In genomic region chr3:192812736-192813383, GRCh38 we compare ENCODE assay signal across 8 cellular contexts.
DNase-seq lines count a peak whose midpoint lies in the region; ATAC-seq, FAIRE-seq and TF ChIP-seq lines count a peak whose summit lies in the region.

No MANE protein-coding gene starts in this region.

- no peak for FAIRE-seq in GM12892 (lab: Jason Lieb, UNC)

- H3K27me3 ChIP-seq in PC-9 (ENCODE audit: insufficient read depth, low read depth) (no peaks in the 10 kb centered on the region), trophoblast cell (ENCODE audit: insufficient read depth, low read length) (no peaks in the 10 kb centered on the region)

- peaks cover 18% of the 10 kb centered on the region for H3K4me1 Mint-ChIP-seq in activated T-cell treated with anti-CD3 and anti-CD28 coated beads, Interleukin-2, amount 50 U/mL, for 72 hours (ENCODE audit: low read depth)

- peak; percentile 74 for TF ChIP-seq RAD21 in Ishikawa (IDR thresholded peaks at IDR 0.05; ENCODE audit: low read depth)

- H2BK5ac ChIP-seq in trophoblast cell (ENCODE audit: low read depth, low read length, poor library complexity): no peak overlapping the region

- no peak overlapping the region for H3K23ac ChIP-seq in trophoblast cell (ENCODE audit: low read length)

- H3K36me3 ChIP-seq in PC-9 (ENCODE audit: low read depth) (no peaks in the 10 kb centered on the region), trophoblast cell (ENCODE audit: control insufficient read depth in 1 of 2, insufficient read depth in 2 of 2, low read length in 2 of 2) (no peaks in the 10 kb centered on the region)

- no peak overlapping the region for H3K4me3 ChIP-seq in PC-9
- H3K4me3 ChIP-seq in fibroblast of mammary gland (ENCODE audit: control insufficient read depth, low read depth, low read length): no peak overlapping the region
- no peak overlapping the region for H3K4me3 ChIP-seq in trophoblast cell (ENCODE audit: low read depth, low read length)

- no peak overlapping the region for H4K91ac ChIP-seq in trophoblast cell (ENCODE audit: low read depth, low read length)

- no peak overlapping the region for H2BK12ac ChIP-seq in trophoblast cell (ENCODE audit: low read length)

- H3K4me2 ChIP-seq in PC-9: no peak overlapping the region
- no peak overlapping the region for H3K4me2 ChIP-seq in trophoblast cell (ENCODE audit: low read length)

- no peak overlapping the region for H3K4me3 Mint-ChIP-seq in activated T-cell treated with anti-CD3 and anti-CD28 coated beads, Interleukin-2, amount 50 U/mL, for 72 hours

- H2AK5ac ChIP-seq in trophoblast cell (ENCODE audit: low read length): no peak overlapping the region

- TF ChIP-seq CTCF in PC-9 (conservative IDR thresholded peaks at IDR 0.05) (peak; percentile 84), fibroblast of mammary gland (conservative IDR thresholded peaks at IDR 0.05; ENCODE audit: control insufficient read depth, insufficient read depth, low read depth, low read length) (peak; percentile 72)

- H3K27me3 Mint-ChIP-seq in activated T-cell treated with anti-CD3 and anti-CD28 coated beads, Interleukin-2, amount 50 U/mL, for 72 hours (ENCODE audit: low read depth): peaks cover 15% of the 10 kb centered on the region

- intact Hi-C loops in PC-9 (cut with micrococcal nuclease; ENCODE audit: unreplicated experiment): loop anchor here (1.0 to 5.0 kb wide), 3 partner anchors 228 to 1589 kb away; no protein-coding TSS in a partner anchor

- no peak overlapping the region for H3K18ac ChIP-seq in trophoblast cell (ENCODE audit: low read length)

- H3K27ac ChIP-seq in PC-9 (no peak overlapping the region), trophoblast cell (ENCODE audit: low read depth, low read length) (no peak overlapping the region)

- no TSS peak for BruUV-seq in PC-9 (replicated peaks; lab: Mats Ljungman, UMichigan)

- H3K9me3 ChIP-seq in PC-9 (ENCODE audit: insufficient read depth, low read depth) (no peaks in the 10 kb centered on the region), trophoblast cell (ENCODE audit: insufficient read depth, low read depth, low read length) (no peaks in the 10 kb centered on the region)

- POLR2A ChIA-PET in PC-9 (lab: Charles Lee; ENCODE audit: unreplicated experiment): no interaction called here

- H3K4ac ChIP-seq in trophoblast cell (ENCODE audit: low read depth, low read length): no peak overlapping the region

- peaks cover 30% of the 10 kb centered on the region for H4K20me1 ChIP-seq in PC-9 (ENCODE audit: insufficient read depth)

- in situ Hi-C loops in Caki2 (cut with HindIII; ENCODE audit: low pct_unique_long_range_greater_than_20kb, low sequenced_read_pairs): no loop called here

- no peaks in the 10 kb centered on the region for H3K36me3 Mint-ChIP-seq in activated T-cell treated with anti-CD3 and anti-CD28 coated beads, Interleukin-2, amount 50 U/mL, for 72 hours (ENCODE audit: insufficient read depth in 2 of 2)

- no peaks in the 10 kb centered on the region for H3K9me2 ChIP-seq in PC-9 (ENCODE audit: insufficient read depth)

- ATAC-seq in activated T-cell treated with anti-CD3 and anti-CD28 coated beads, Interleukin-2, amount 50 U/mL, for 72 hours (replicated peaks in 1 of 2): no peak

- H3K79me2 ChIP-seq in PC-9 (ENCODE audit: low read depth) (no peaks in the 10 kb centered on the region), trophoblast cell (ENCODE audit: control insufficient read depth, insufficient read depth, low read length, poor library complexity) (no peaks in the 10 kb centered on the region)

- H2AFZ ChIP-seq in PC-9 (no peak overlapping the region), trophoblast cell (ENCODE audit: insufficient read depth, low read length, poor library complexity) (no peak overlapping the region)

- no peak overlapping the region for H4K12ac ChIP-seq in trophoblast cell (ENCODE audit: low read depth, low read length)

- DNase-seq in Caki2 (ENCODE audit: low read depth) (peak; percentile 37), PC-9 (peak; percentile 47 to 71), fibroblast of mammary gland (ENCODE audit: low read depth) (peak; percentile 77), trophoblast cell (peak; percentile 47 to 82), cortex of kidney (lab: John Stamatoyannopoulos, UW) (no peak), GM12892 (ENCODE audit: insufficient read length) (no peak)
- no peak for DNase-seq in activated T-cell treated with anti-CD3 and anti-CD28 coated beads, Interleukin-2, amount 50 U/mL, for 72 hours

- H3K9ac ChIP-seq in trophoblast cell (ENCODE audit: low read length): no peak overlapping the region

- H3K4me1 ChIP-seq in PC-9 (replicated peaks; ENCODE audit: insufficient read depth) (no peaks in the 10 kb centered on the region), trophoblast cell (ENCODE audit: control insufficient read depth in 1 of 2, insufficient read depth in 2 of 2, low read length in 2 of 2) (no peaks in the 10 kb centered on the region)

- H4K8ac ChIP-seq in trophoblast cell (ENCODE audit: low read depth, low read length): no peak overlapping the region

- TF ChIP-seq EP300 in Ishikawa (IDR thresholded peaks at IDR 0.05; ENCODE audit: borderline replicate concordance): no peak

- TF ChIP-seq POLR2A in GM12892 (IDR thresholded peaks at IDR 0.05; ENCODE audit: low read depth, low read length): no peak

- H3K9me3 Mint-ChIP-seq in activated T-cell treated with anti-CD3 and anti-CD28 coated beads, Interleukin-2, amount 50 U/mL, for 72 hours: no peaks in the 10 kb centered on the region

- no peak overlapping the region for H2BK120ac ChIP-seq in trophoblast cell (ENCODE audit: insufficient read depth, low read length, poor library complexity)

- H3K27ac Mint-ChIP-seq in activated T-cell treated with anti-CD3 and anti-CD28 coated beads, Interleukin-2, amount 50 U/mL, for 72 hours: no peak overlapping the region

- WGBS in trophoblast cell (ENCODE audit: extremely low coverage, insufficient coverage, insufficient read length): no CpG with 5 or more reads among the region's 4 CpGs

- no peaks in the 10 kb centered on the region for H3K79me1 ChIP-seq in trophoblast cell (ENCODE audit: low read length)

- H3F3A ChIP-seq in PC-9 (ENCODE audit: insufficient read depth, low read depth): no peaks in the 10 kb centered on the region

- H3K14ac ChIP-seq in trophoblast cell (ENCODE audit: low read length): no peak overlapping the region

- CTCF ChIA-PET in PC-9 (lab: Charles Lee): interaction anchor here (0.6 to 1.8 kb wide), 14 partner anchors 15 to 1950 kb away, joined by 3 to 9 read pairs (median 4); partner anchors contain the start of gene GMNC

TF ChIP-seq in Ishikawa, 13 proteins besides CTCF, POLR2A, EP300 and RAD21:
- TF ChIP-seq TCF12 (IDR thresholded peaks at IDR 0.05; ENCODE audit: low read depth): no peak
- TF ChIP-seq TEAD4 (IDR thresholded peaks at IDR 0.05): no peak
- no peak for TF ChIP-seq FOXM1 (IDR thresholded peaks at IDR 0.05; ENCODE audit: borderline replicate concordance, low read depth)
- no peak for TF ChIP-seq NFIC (IDR thresholded peaks at IDR 0.05)
- TF ChIP-seq, protein P1, sequence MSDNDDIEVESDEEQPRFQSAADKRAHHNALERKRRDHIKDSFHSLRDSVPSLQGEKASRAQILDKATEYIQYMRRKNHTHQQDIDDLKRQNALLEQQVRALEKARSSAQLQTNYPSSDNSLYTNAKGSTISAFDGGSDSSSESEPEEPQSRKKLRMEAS (IDR thresholded peaks at IDR 0.05): no peak
- no peak for TF ChIP-seq EGR1 (IDR thresholded peaks at IDR 0.05)
- no peak for TF ChIP-seq CREB1 (IDR thresholded peaks at IDR 0.05; ENCODE audit: low read depth)
- TF ChIP-seq REST (IDR thresholded peaks at IDR 0.05; ENCODE audit: low read depth): no peak
- TF ChIP-seq TAF1 (IDR thresholded peaks at IDR 0.05; ENCODE audit: low read depth): no peak
- no peak for TF ChIP-seq USF1 (IDR thresholded peaks at IDR 0.05)
- no peak for TF ChIP-seq ZBTB7A (IDR thresholded peaks at IDR 0.05; ENCODE audit: low read depth)
- no peak for TF ChIP-seq CEBPB (IDR thresholded peaks at IDR 0.05)
- no peak for TF ChIP-seq YY1 (IDR thresholded peaks at IDR 0.05; ENCODE audit: low read depth)
TF ChIP-seq in Ishikawa: peak in this region for 0.

Comparison
In these comparisons a context has a peak if more than half of its experiments do, and no peak if none do; other contexts are left out.
1. DNase-seq: peak in Caki2 (single experiment), PC-9 (2 of 2), fibroblast of mammary gland (single experiment) and trophoblast cell (2 of 2); none in cortex of kidney (single experiment), GM12892 (single experiment) and activated T-cell treated with anti-CD3 and anti-CD28 coated beads, Interleukin-2, amount 50 U/mL, for 72 hours (0 of 2).